In the genomic region with DNA sequence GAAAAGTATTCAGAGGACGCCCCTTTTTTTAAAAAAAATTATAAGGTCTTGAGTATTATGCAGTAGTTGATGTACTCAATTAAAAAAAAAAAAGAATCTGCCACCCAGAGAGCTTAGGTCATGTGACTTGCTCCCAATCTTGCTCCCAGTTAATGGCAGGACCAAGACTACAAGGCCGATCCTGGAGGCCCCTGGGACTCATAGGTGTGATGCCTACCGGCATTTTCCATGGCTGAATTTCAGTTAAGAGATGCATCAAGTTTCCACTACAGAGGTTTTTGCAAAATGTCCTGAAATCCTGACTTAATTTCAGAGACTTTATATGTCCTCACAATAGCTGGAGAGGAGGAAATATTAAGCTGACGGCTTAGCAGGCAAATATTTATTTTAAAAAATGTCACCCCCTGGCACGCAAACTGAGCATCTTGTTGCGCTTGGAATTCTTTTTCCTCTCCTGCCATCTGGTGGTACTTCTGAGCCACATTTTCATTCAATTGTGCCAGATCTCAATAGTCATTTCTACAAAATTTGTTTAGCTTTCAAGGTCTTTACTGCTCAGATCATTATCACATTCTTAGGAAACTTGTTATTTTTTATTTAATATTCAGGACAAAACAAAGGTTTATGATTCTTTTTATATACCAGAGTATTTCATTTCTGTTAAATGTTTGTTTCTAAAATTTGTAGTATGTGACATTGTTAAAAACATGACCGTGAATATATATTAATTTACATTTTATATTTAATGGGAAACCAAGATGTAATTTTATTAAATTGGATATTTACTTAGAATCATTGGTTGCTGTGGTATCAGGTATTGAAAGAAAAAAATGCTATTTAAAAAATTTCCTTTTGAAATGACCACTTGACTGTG, we compare ENCODE assay signal across 8 cellular contexts.
DNase-seq lines count a peak whose midpoint lies in the region; ATAC-seq and TF ChIP-seq lines count a peak whose summit lies in the region.

No MANE protein-coding gene starts in this region.

- H3K9me3 ChIP-seq in effector memory CD4-positive, alpha-beta T cell (ENCODE audit: control insufficient read depth, low read length), result no peaks in the 10 kb centered on the region

- no peaks in the 10 kb centered on the region for H3K4me1 ChIP-seq in effector memory CD4-positive, alpha-beta T cell (ENCODE audit: control insufficient read depth, insufficient read depth, low read length, poor library complexity, severe bottlenecking)

- H3K27ac ChIP-seq in coronary artery, result no peak overlapping the region
- H3K27ac ChIP-seq in effector memory CD4-positive, alpha-beta T cell (ENCODE audit: insufficient read depth, low read length, poor library complexity, severe bottlenecking), result no peak overlapping the region

- H3K36me3 ChIP-seq in effector memory CD4-positive, alpha-beta T cell (ENCODE audit: control insufficient read depth, insufficient read depth, low read length), result no peaks in the 10 kb centered on the region

- H3K4me1 Mint-ChIP-seq in activated naive CD4-positive, alpha-beta T cell treated with anti-CD3 and anti-CD28 coated beads for 36 hours (ENCODE audit: low read depth), result peaks cover 2% of the 10 kb centered on the region
- H3K4me1 Mint-ChIP-seq in activated naive CD4-positive, alpha-beta T cell treated with anti-CD3 and anti-CD28 coated beads, Interleukin-2, amount 10 ng/mL, durations not matched to agents 7 days and 5 days, result peaks cover under 1% of the 10 kb centered on the region
- peaks cover 31% of the 10 kb centered on the region for H3K4me1 Mint-ChIP-seq in nephron

- H3K27me3 ChIP-seq in effector memory CD4-positive, alpha-beta T cell (replicated peaks; ENCODE audit: control insufficient read depth, insufficient read depth, low read length, poor library complexity, severe bottlenecking), result no peaks in the 10 kb centered on the region

- peak; percentile 5 for DNase-seq in activated naive CD4-positive, alpha-beta T cell treated with anti-CD3 and anti-CD28 coated beads for 36 hours
- DNase-seq in activated naive CD4-positive, alpha-beta T cell treated with anti-CD3 and anti-CD28 coated beads, Interleukin-2, amount 10 ng/mL, durations not matched to agents 7 days and 5 days, result no peak
- peak; percentile 41 to 64 for DNase-seq in NCI-H446 (lab: John Stamatoyannopoulos, UW)
- no peak for DNase-seq in coronary artery (ENCODE audit: low spot score)
- DNase-seq in effector memory CD4-positive, alpha-beta T cell, result no peak

- H3K4me3 Mint-ChIP-seq in activated naive CD4-positive, alpha-beta T cell treated with anti-CD3 and anti-CD28 coated beads for 36 hours, result no peak overlapping the region
- H3K4me3 Mint-ChIP-seq in activated naive CD4-positive, alpha-beta T cell treated with anti-CD3 and anti-CD28 coated beads, Interleukin-2, amount 10 ng/mL, durations not matched to agents 7 days and 5 days, result no peak overlapping the region
- H3K4me3 Mint-ChIP-seq in nephron, result no peak overlapping the region

- peaks cover 29% of the 10 kb centered on the region for H3K27me3 Mint-ChIP-seq in activated naive CD4-positive, alpha-beta T cell treated with anti-CD3 and anti-CD28 coated beads for 36 hours (ENCODE audit: low read depth)
- peaks cover 9% of the 10 kb centered on the region for H3K27me3 Mint-ChIP-seq in activated naive CD4-positive, alpha-beta T cell treated with anti-CD3 and anti-CD28 coated beads, Interleukin-2, amount 10 ng/mL, durations not matched to agents 7 days and 5 days
- H3K27me3 Mint-ChIP-seq in nephron (ENCODE audit: low read depth), result no peaks in the 10 kb centered on the region

- H3K9me3 Mint-ChIP-seq in activated naive CD4-positive, alpha-beta T cell treated with anti-CD3 and anti-CD28 coated beads for 36 hours, result no peaks in the 10 kb centered on the region
- no peaks in the 10 kb centered on the region for H3K9me3 Mint-ChIP-seq in activated naive CD4-positive, alpha-beta T cell treated with anti-CD3 and anti-CD28 coated beads, Interleukin-2, amount 10 ng/mL, durations not matched to agents 7 days and 5 days
- H3K9me3 Mint-ChIP-seq in nephron, result no peaks in the 10 kb centered on the region

- TF ChIP-seq CTCF in coronary artery (IDR thresholded peaks at IDR 0.05) (peak; percentile 13), nephron (IDR thresholded peaks at IDR 0.05; ENCODE audit: unreplicated experiment in 3 of 3) (peak; percentile 62 to 70 (median 65))

- ATAC-seq in GM21529 (IDR thresholded peaks at IDR 0.05; ENCODE audit: unreplicated experiment) (no peak), HG02571 (IDR thresholded peaks at IDR 0.05; ENCODE audit: unreplicated experiment) (no peak)

- no peak overlapping the region for H3K27ac Mint-ChIP-seq in activated naive CD4-positive, alpha-beta T cell treated with anti-CD3 and anti-CD28 coated beads for 36 hours
- H3K27ac Mint-ChIP-seq in activated naive CD4-positive, alpha-beta T cell treated with anti-CD3 and anti-CD28 coated beads, Interleukin-2, amount 10 ng/mL, durations not matched to agents 7 days and 5 days, result no peak overlapping the region
- no peak overlapping the region for H3K27ac Mint-ChIP-seq in nephron

- intact Hi-C loops in activated naive CD4-positive, alpha-beta T cell treated with anti-CD3 and anti-CD28 coated beads for 36 hours (cut with micrococcal nuclease), result loop anchor here (1.0 to 10.0 kb wide), 5 partner anchors 419 to 879 kb away; partner anchors contain the start of gene UBE2E1

- CTCF ChIA-PET in activated naive CD4-positive, alpha-beta T cell treated with anti-CD3 and anti-CD28 coated beads for 36 hours (lab: Charles Lee), result interaction anchor here (0.7 to 1.5 kb wide), 5 partner anchors 9 to 686 kb away, joined by 3 to 5 read pairs (median 3); no protein-coding TSS in a partner anchor
- CTCF ChIA-PET in activated naive CD4-positive, alpha-beta T cell treated with anti-CD3 and anti-CD28 coated beads, Interleukin-2, amount 10 ng/mL, durations not matched to agents 7 days and 5 days (lab: Charles Lee), result interaction anchor here (0.7 kb wide), 3 partner anchors 9 to 1276 kb away, joined by 3 read pairs; no protein-coding TSS in a partner anchor

- no peaks in the 10 kb centered on the region for H3K36me3 Mint-ChIP-seq in activated naive CD4-positive, alpha-beta T cell treated with anti-CD3 and anti-CD28 coated beads for 36 hours (ENCODE audit: low read depth)
- H3K36me3 Mint-ChIP-seq in activated naive CD4-positive, alpha-beta T cell treated with anti-CD3 and anti-CD28 coated beads, Interleukin-2, amount 10 ng/mL, durations not matched to agents 7 days and 5 days, result no peaks in the 10 kb centered on the region
- no peaks in the 10 kb centered on the region for H3K36me3 Mint-ChIP-seq in nephron (ENCODE audit: low read depth)

- H3K4me3 ChIP-seq in coronary artery, result no peak overlapping the region
- no peak overlapping the region for H3K4me3 ChIP-seq in effector memory CD4-positive, alpha-beta T cell (ENCODE audit: insufficient read depth, low read depth, low read length, poor library complexity, severe bottlenecking)

Comparison
In these comparisons a context has a peak if more than half of its experiments do, and no peak if none do; other contexts are left out.
1. DNase-seq: peak in activated naive CD4-positive, alpha-beta T cell treated with anti-CD3 and anti-CD28 coated beads for 36 hours (single experiment) and NCI-H446 (2 of 2); none in activated naive CD4-positive, alpha-beta T cell treated with anti-CD3 and anti-CD28 coated beads, Interleukin-2, amount 10 ng/mL, durations not matched to agents 7 days and 5 days (single experiment), coronary artery (single experiment) and effector memory CD4-positive, alpha-beta T cell (0 of 3).